1 cellular context compared by ENCODE assay signal in genomic region chr3:138594935-138595259, GRCh38.
TF ChIP-seq lines count a peak whose summit lies in the region.

No MANE protein-coding gene starts in this region.

TF ChIP-seq in A549, 52 proteins besides CTCF, POLR2A, EP300 and RAD21 (continued from another document):
- TF ChIP-seq CBX2 (IDR thresholded peaks at IDR 0.05; ENCODE audit: borderline replicate concordance, low read depth): no peak
- TF ChIP-seq KDM5A (IDR thresholded peaks at IDR 0.05): no peak
- no peak for TF ChIP-seq REST (IDR thresholded peaks at IDR 0.05)
- TF ChIP-seq FOSB (CRISPR knock-in tag; IDR thresholded peaks at IDR 0.05): no peak
- TF ChIP-seq EHF (CRISPR knock-in tag; IDR thresholded peaks at IDR 0.05): no peak
- TF ChIP-seq HES2 (IDR thresholded peaks at IDR 0.05): no peak
- TF ChIP-seq CBX8 (IDR thresholded peaks at IDR 0.05): no peak
- no peak for TF ChIP-seq RARB (CRISPR knock-in tag; IDR thresholded peaks at IDR 0.05)
- TF ChIP-seq CHD4 (IDR thresholded peaks at IDR 0.05; ENCODE audit: borderline replicate concordance): no peak
- no peak for TF ChIP-seq PBX3 (IDR thresholded peaks at IDR 0.05)
- no peak for TF ChIP-seq MAFK (IDR thresholded peaks at IDR 0.05; ENCODE audit: partially characterized antibody)
- no peak for TF ChIP-seq E2F6 (IDR thresholded peaks at IDR 0.05; ENCODE audit: borderline replicate concordance, low read depth)
